In the genomic region with DNA sequence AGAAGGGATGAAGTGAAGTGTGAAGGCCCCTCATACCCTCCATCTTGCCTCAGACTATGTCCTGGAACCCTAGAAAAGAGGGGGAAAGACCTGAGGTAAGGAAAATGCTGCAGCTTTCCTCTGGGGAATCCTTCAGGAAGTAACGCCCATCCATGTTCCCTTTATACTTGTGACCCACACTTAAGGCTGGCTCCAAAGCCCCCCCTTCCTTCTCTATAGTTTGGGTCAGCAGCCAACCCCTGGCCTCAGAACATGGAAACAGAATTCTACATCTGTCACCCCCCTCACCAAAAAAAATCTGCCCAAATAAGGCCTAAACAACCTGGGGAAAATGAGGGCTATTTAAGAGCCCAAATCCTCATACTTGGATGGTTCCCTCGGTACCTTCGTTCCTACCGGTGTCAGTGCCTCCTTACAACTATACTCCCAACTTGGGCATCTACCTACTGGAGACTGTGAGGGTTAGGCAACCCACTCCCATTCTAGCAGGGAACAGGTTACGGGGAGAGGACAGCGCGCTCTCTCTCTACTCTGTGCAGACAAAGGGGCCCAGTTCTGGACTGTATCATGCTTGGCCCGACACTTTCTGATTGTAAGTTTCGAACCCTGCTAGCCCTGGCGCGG, we compare ENCODE assay signal across 8 cellular contexts. TPM values are rescaled to one million over a fixed set of nuclear protein-coding genes. Genes with fewer than 3 reads are reported as not detected.
DNase-seq lines count a peak whose midpoint lies in the region; ATAC-seq, FAIRE-seq and TF ChIP-seq lines count a peak whose summit lies in the region.

No MANE protein-coding gene starts in this region.

- H3K36me3 ChIP-seq in brain microvascular endothelial cell (replicated peaks): peaks cover 34% of the 10 kb centered on the region

- POLR2A ChIA-PET in A549 (lab: Yijun Ruan, JAX): interaction anchor here (1.0 to 2.0 kb wide), 11 partner anchors 11 to 222 kb away, joined by 3 to 37 read pairs (median 4); partner anchors contain the start of genes AGBL5, KHK and PREB

- no peak for DNase-seq in A549 (ENCODE audit: low read depth in 1 of 2, low spot score in 1 of 2)
- DNase-seq in brain microvascular endothelial cell: no peak
- DNase-seq in mesothelial cell of epicardium (ENCODE audit: low spot score in 2 of 2, unreplicated experiment in 2 of 2): no peak
- no peak for DNase-seq in NCI-H2081 (lab: John Stamatoyannopoulos, UW)
- no peak for DNase-seq in globus pallidus (ENCODE audit: low spot score)

- H3K4me3 Mint-ChIP-seq in mesothelial cell of epicardium: peak overlapping the region; percentile 99

- H3K4me2 ChIP-seq in A549: peak overlapping the region; percentile 86

- peaks cover 19% of the 10 kb centered on the region for H3K4me1 ChIP-seq in A549

- H3K27me3 Mint-ChIP-seq in mesothelial cell of epicardium (ENCODE audit: low read depth): no peaks in the 10 kb centered on the region

- ATAC-seq in A549: peak in 1 of 2 experiments; percentile 19; a peak in 3 of 6 replicates
- peak; percentile 5 for ATAC-seq in HG03108 (IDR thresholded peaks at IDR 0.05; ENCODE audit: unreplicated experiment)
- ATAC-seq in HG03139 (IDR thresholded peaks at IDR 0.05; ENCODE audit: unreplicated experiment): no peak
- no peak for ATAC-seq in GM19328 (IDR thresholded peaks at IDR 0.05; ENCODE audit: unreplicated experiment)

- H3K27me3 ChIP-seq in brain microvascular endothelial cell (replicated peaks): no peaks in the 10 kb centered on the region

- H3K9me3 ChIP-seq in A549: no peaks in the 10 kb centered on the region

- TF ChIP-seq EP300 in A549 (IDR thresholded peaks at IDR 0.05): no peak

- H3K27ac Mint-ChIP-seq in mesothelial cell of epicardium: peak overlapping the region; percentile 98

- TF ChIP-seq POLR2A in A549 (IDR thresholded peaks at IDR 0.05; ENCODE audit: low read length): no peak

- peaks cover 46% of the 10 kb centered on the region for H3K4me1 Mint-ChIP-seq in mesothelial cell of epicardium

- peak overlapping the region; percentile 92 for H3K4me3 ChIP-seq in A549
- peak overlapping the region; percentile 99 for H3K4me3 ChIP-seq in brain microvascular endothelial cell (ENCODE audit: low read depth, low read length)

- WGBS in A549 (ENCODE audit: missing lambda C conversion rate): 2% methylated on average over 11 of the region's 11 CpGs

- H3K36me3 Mint-ChIP-seq in mesothelial cell of epicardium: peaks cover 15% of the 10 kb centered on the region

- no peak for FAIRE-seq in A549 (lab: Jason Lieb, UNC)

- no peak for TF ChIP-seq RAD21 in A549 (conservative IDR thresholded peaks at IDR 0.05 in 1 of 2, IDR thresholded peaks at IDR 0.05 in 1 of 2)

- H3K27ac ChIP-seq in A549 (peak overlapping the region; percentile 88 to 93), brain microvascular endothelial cell (peak overlapping the region; percentile 81)

- TF ChIP-seq CTCF in A549 (IDR thresholded peaks at IDR 0.05) (no peak), brain microvascular endothelial cell (IDR thresholded peaks at IDR 0.05; ENCODE audit: low read depth, low read length, missing control alignments) (no peak), mesothelial cell of epicardium (IDR thresholded peaks at IDR 0.05; ENCODE audit: unreplicated experiment) (no peak)

- CTCF ChIA-PET in A549 (lab: Yijun Ruan, JAX): interaction anchor here (1.0 to 18.7 kb wide), 4 partner anchors 13 to 224 kb away, joined by 3 to 253 read pairs (median 74); partner anchors contain the start of genes AGBL5, EMILIN1 and KHK

- H3K9me3 Mint-ChIP-seq in mesothelial cell of epicardium: no peaks in the 10 kb centered on the region

- in situ Hi-C loops in brain microvascular endothelial cell (cut with HindIII; ENCODE audit: low pct_ligation_motif_present, low sequenced_read_pairs): no loop called here

TF ChIP-seq in A549, 52 proteins besides CTCF, POLR2A, EP300 and RAD21:
- TF ChIP-seq SREBF2 (IDR thresholded peaks at IDR 0.05): no peak
- no peak for TF ChIP-seq KDM1A (IDR thresholded peaks at IDR 0.05; ENCODE audit: low read depth)
- TF ChIP-seq GATA3 (IDR thresholded peaks at IDR 0.05; ENCODE audit: borderline replicate concordance): no peak
- TF ChIP-seq, protein P1, sequence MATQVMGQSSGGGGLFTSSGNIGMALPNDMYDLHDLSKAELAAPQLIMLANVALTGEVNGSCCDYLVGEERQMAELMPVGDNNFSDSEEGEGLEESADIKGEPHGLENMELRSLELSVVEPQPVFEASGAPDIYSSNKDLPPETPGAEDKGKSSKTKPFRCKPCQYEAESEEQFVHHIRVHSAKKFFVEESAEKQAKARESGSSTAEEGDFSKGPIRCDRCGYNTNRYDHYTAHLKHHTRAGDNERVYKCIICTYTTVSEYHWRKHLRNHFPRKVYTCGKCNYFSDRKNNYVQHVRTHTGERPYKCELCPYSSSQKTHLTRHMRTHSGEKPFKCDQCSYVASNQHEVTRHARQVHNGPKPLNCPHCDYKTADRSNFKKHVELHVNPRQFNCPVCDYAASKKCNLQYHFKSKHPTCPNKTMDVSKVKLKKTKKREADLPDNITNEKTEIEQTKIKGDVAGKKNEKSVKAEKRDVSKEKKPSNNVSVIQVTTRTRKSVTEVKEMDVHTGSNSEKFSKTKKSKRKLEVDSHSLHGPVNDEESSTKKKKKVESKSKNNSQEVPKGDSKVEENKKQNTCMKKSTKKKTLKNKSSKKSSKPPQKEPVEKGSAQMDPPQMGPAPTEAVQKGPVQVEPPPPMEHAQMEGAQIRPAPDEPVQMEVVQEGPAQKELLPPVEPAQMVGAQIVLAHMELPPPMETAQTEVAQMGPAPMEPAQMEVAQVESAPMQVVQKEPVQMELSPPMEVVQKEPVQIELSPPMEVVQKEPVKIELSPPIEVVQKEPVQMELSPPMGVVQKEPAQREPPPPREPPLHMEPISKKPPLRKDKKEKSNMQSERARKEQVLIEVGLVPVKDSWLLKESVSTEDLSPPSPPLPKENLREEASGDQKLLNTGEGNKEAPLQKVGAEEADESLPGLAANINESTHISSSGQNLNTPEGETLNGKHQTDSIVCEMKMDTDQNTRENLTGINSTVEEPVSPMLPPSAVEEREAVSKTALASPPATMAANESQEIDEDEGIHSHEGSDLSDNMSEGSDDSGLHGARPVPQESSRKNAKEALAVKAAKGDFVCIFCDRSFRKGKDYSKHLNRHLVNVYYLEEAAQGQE (IDR thresholded peaks at IDR 0.05): no peak
- TF ChIP-seq HOXB5 (CRISPR knock-in tag; IDR thresholded peaks at IDR 0.05): no peak
- TF ChIP-seq KDM5A (IDR thresholded peaks at IDR 0.05): no peak
- TF ChIP-seq RARB (CRISPR knock-in tag; IDR thresholded peaks at IDR 0.05): no peak
- no peak for TF ChIP-seq HDAC2 (IDR thresholded peaks at IDR 0.05)
- TF ChIP-seq FOXS1 (CRISPR knock-in tag; IDR thresholded peaks at IDR 0.05): no peak
- no peak for TF ChIP-seq ZNF302 (CRISPR knock-in tag; IDR thresholded peaks at IDR 0.05)
- TF ChIP-seq JUNB (IDR thresholded peaks at IDR 0.05): no peak

RNA-seq across cellular contexts. Expression of gene OST4, which starts 0.7 kb away (rescaled TPM):
- 392 and 408 TPM in 2 replicates for polyA plus RNA-seq in A549 (2011; rRNA removed)
- polyA plus RNA-seq in A549 (2012; cell fraction: cytosol; rRNA removed): 1,186 and 1,481 TPM in 2 replicates
- 205 and 365 TPM in 2 replicates for polyA plus RNA-seq in A549 (2012; cell fraction: nucleus; rRNA removed)
- 809 to 921 TPM (median 880 TPM) in 3 replicates for polyA plus RNA-seq in A549 (2017; fragmentation: RNase III; extraction: RNeasy Plus Mini Kit Qiagen cat#74134 plus additional on column Dnase treatment)
- polyA minus RNA-seq in A549 (2011; rRNA and poly(A)+ RNA removed): 242 and 355 TPM in 2 replicates
- total RNA-seq in mesothelial cell of epicardium: 254 to 263 TPM (median 257 TPM) in 3 replicates

RNA-seq across cellular contexts. Expression of gene EMILIN1, which starts 7.7 kb away (rescaled TPM):
- polyA plus RNA-seq in A549 (2011; rRNA removed) (0.13 TPM in 2 replicates), A549 (2017; fragmentation: RNase III; extraction: RNeasy Plus Mini Kit Qiagen cat#74134 plus additional on column Dnase treatment) (0.46 to 0.51 TPM (median 0.49 TPM) in 3 replicates)
- polyA plus RNA-seq in A549 (2012; cell fraction: cytosol; rRNA removed): 0.49 and 0.52 TPM in 2 replicates
- 0.91 and 0.96 TPM in 2 replicates for polyA plus RNA-seq in A549 (2012; cell fraction: nucleus; rRNA removed)
- polyA minus RNA-seq in A549 (2011; rRNA and poly(A)+ RNA removed): 0.24 TPM in 1 of 2 replicates, not detected in the other
- 170 to 179 TPM (median 172 TPM) in 3 replicates for total RNA-seq in mesothelial cell of epicardium

RNA-seq across cellular contexts. Expression of gene KHK, which starts 15.8 kb away (rescaled TPM):
- polyA plus RNA-seq in A549 (2011; rRNA removed) (4.2 and 4.4 TPM in 2 replicates), A549 (2017; fragmentation: RNase III; extraction: RNeasy Plus Mini Kit Qiagen cat#74134 plus additional on column Dnase treatment) (7.6 to 8.5 TPM (median 8.3 TPM) in 3 replicates)
- polyA plus RNA-seq in A549 (2012; cell fraction: cytosol; rRNA removed): 12.4 and 13.0 TPM in 2 replicates
- 22.5 and 25.5 TPM in 2 replicates for polyA plus RNA-seq in A549 (2012; cell fraction: nucleus; rRNA removed)
- polyA minus RNA-seq in A549 (2011; rRNA and poly(A)+ RNA removed): 6.7 and 9.0 TPM in 2 replicates
- 3.3 to 4.1 TPM (median 3.6 TPM) in 3 replicates for total RNA-seq in mesothelial cell of epicardium

RNA-seq across cellular contexts. Expression of gene AGBL5, which starts 19.3 kb away (rescaled TPM):
- polyA plus RNA-seq in A549 (2011; rRNA removed) (48.3 and 52.7 TPM in 2 replicates), A549 (2017; fragmentation: RNase III; extraction: RNeasy Plus Mini Kit Qiagen cat#74134 plus additional on column Dnase treatment) (25.5 to 28.3 TPM (median 26.1 TPM) in 3 replicates)
- 34.6 and 40.5 TPM in 2 replicates for polyA plus RNA-seq in A549 (2012; cell fraction: cytosol; rRNA removed)
- 24.6 and 27.4 TPM in 2 replicates for polyA plus RNA-seq in A549 (2012; cell fraction: nucleus; rRNA removed)
- 71.9 and 86.3 TPM in 2 replicates for polyA minus RNA-seq in A549 (2011; rRNA and poly(A)+ RNA removed)
- 40.5 to 45.0 TPM (median 43.2 TPM) in 3 replicates for total RNA-seq in mesothelial cell of epicardium

RNA-seq across cellular contexts. Expression of gene TMEM214, which starts 38.0 kb away (rescaled TPM):
- polyA plus RNA-seq in A549 (2011; rRNA removed) (74.9 and 106 TPM in 2 replicates), A549 (2017; fragmentation: RNase III; extraction: RNeasy Plus Mini Kit Qiagen cat#74134 plus additional on column Dnase treatment) (48.1 to 57.0 TPM (median 54.3 TPM) in 3 replicates)
- 68.1 and 87.1 TPM in 2 replicates for polyA plus RNA-seq in A549 (2012; cell fraction: cytosol; rRNA removed)
- 190 and 235 TPM in 2 replicates for polyA plus RNA-seq in A549 (2012; cell fraction: nucleus; rRNA removed)
- 178 and 203 TPM in 2 replicates for polyA minus RNA-seq in A549 (2011; rRNA and poly(A)+ RNA removed)
- total RNA-seq in mesothelial cell of epicardium: 86.8 to 88.8 TPM (median 88.6 TPM) in 3 replicates
